30 cellular contexts compared by ENCODE assay signal in the genomic region with DNA sequence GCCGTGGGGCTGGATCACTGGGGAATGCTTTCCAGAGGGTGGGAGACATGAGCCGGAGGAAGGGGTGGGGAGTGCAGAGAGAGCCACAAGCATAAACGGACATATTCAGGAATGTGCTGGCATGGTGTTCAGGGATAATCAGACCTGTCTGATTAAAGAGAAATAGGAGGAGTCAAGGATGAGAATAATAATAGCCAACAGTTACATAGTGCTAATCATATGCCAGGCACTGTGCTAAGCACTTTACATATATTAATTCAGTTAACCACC. TPM values are rescaled to one million over a fixed set of nuclear protein-coding genes. Genes with fewer than 3 reads are reported as not detected.
DNase-seq lines count a peak whose midpoint lies in the region; ATAC-seq, FAIRE-seq and TF ChIP-seq lines count a peak whose summit lies in the region.
"Had no signal": no experiment of that assay in that cellular context is flagged by ENCODE, and none has a peak within 500 bp of the region (broad histone marks: within the 10 kb centered on the region; RNA-seq: fewer than 3 reads in every experiment).

No MANE protein-coding gene starts in this region.

- no peaks in the 10 kb centered on the region for H3K9me2 ChIP-seq in Karpas-422 (replicated peaks; ENCODE audit: insufficient read depth, low read length)

- dilution Hi-C loops in mammary epithelial cell (cut with HindIII; ENCODE audit: low sequenced_read_pairs), result no loop called here

- CTCF ChIA-PET in mammary epithelial cell (lab: Charles Lee; ENCODE audit: low non-redundant PET), result interaction anchor here (0.7 kb wide), 1 partner anchor 240 kb away, joined by 9 read pairs; no protein-coding TSS in a partner anchor
- CTCF ChIA-PET in HepG2 (lab: Yijun Ruan, JAX; ENCODE audit: low intra/inter-chr PET ratio, low total read pairs), result no interaction called here
- CTCF ChIA-PET in naive thymus-derived CD4-positive, alpha-beta T cell (lab: Charles Lee), result no interaction called here

- H3K9ac ChIP-seq in mammary epithelial cell (ENCODE audit: insufficient read depth, low read length), result peak overlapping the region; percentile 84
- H3K9ac ChIP-seq in HepG2 (ENCODE audit: insufficient read depth, low read depth, low read length), result no peak overlapping the region
- H3K9ac ChIP-seq in Karpas-422 (ENCODE audit: low read length), result no peak overlapping the region
- H3K9ac ChIP-seq: BLaER1 had no signal

- DNase-seq in HTR-8/SVneo (ENCODE audit: insufficient read length, low spot score) (no peak), mammary epithelial cell (peak; percentile 35), lower lobe of right lung (no peak), suprapubic skin (ENCODE audit: low spot score in 2 of 2) (no peak), HepG2 (ENCODE audit: low spot score) (no peak), Karpas-422 (no peak), superior temporal gyrus (ENCODE audit: extremely low spot score) (no peak)
- no peak for DNase-seq in naive thymus-derived CD4-positive, alpha-beta T cell
- DNase-seq: ACHN; activated CD8-positive, alpha-beta memory T cell treated with anti-CD3 and anti-CD28 coated beads, Interleukin-2, amount 50 U/mL, for 4 hours; Caco-2; DND-41; endodermal cell; hippocampal formation; NCI-H1092 treated with DMSO at 0.1 percent for 48 hours; NCI-H2029; NCI-H446 treated with DMSO at 0.1 percent for 48 hours; NK-92 treated with Interleukin-12 subunit alpha and Interleukin-12 subunit beta, amount 100 ng/mL, for 24 hours; stimulated activated CD4-positive, alpha-beta T cell treated with anti-CD3 and anti-CD28 coated beads, Interleukin-4, amount 100 ng/mL, for 1 hour; stimulated activated naive CD8-positive, alpha-beta T cell treated with anti-CD3 and anti-CD28 coated beads, Interleukin-15, Interleukin-2, amounts not matched to agents 100 U/mL and 50 U/mL, for 24 hours; WERI-Rb-1 had no signal

- intact Hi-C loops in mammary epithelial cell (cut with micrococcal nuclease), result loop anchor here (5.0 kb wide), 1 partner anchor 66 kb away; no protein-coding TSS in a partner anchor
- intact Hi-C loops in lower lobe of right lung (cut with DNase I), result no loop called here
- intact Hi-C loops in HepG2 (cut with micrococcal nuclease; ENCODE audit: unreplicated experiment), result no loop called here
- intact Hi-C loops in naive thymus-derived CD4-positive, alpha-beta T cell (cut with micrococcal nuclease), result no loop called here

- no peaks in the 10 kb centered on the region for H3K9me3 ChIP-seq in mammary epithelial cell (replicated peaks; ENCODE audit: insufficient read depth, low read length)
- H3K9me3 ChIP-seq in lower lobe of right lung, result no peaks in the 10 kb centered on the region
- no peaks in the 10 kb centered on the region for H3K9me3 ChIP-seq in suprapubic skin
- H3K9me3 ChIP-seq in HepG2 (ENCODE audit: low read length), result no peaks in the 10 kb centered on the region
- no peaks in the 10 kb centered on the region for H3K9me3 ChIP-seq in Karpas-422 (ENCODE audit: low read length)
- no peaks in the 10 kb centered on the region for H3K9me3 ChIP-seq in naive thymus-derived CD4-positive, alpha-beta T cell (ENCODE audit: control insufficient read depth in 2 of 3, low read length in 3 of 3)
- H3K9me3 ChIP-seq: BLaER1, body of pancreas, Caco-2, spleen had no signal

- in situ Hi-C loops in mammary epithelial cell (cut with MboI; ENCODE audit: low sequenced_read_pairs in 2 of 2), result no loop called here
- in situ Hi-C loops in HepG2 (cut with HindIII; ENCODE audit: extremely low pct_ligation_motif_present, low pct_unique_long_range_greater_than_20kb), result no loop called here

- H3K27me3 ChIP-seq in mammary epithelial cell (ENCODE audit: insufficient read depth, low read length) (no peaks in the 10 kb centered on the region), lower lobe of right lung (ENCODE audit: low read depth) (no peaks in the 10 kb centered on the region), suprapubic skin (no peaks in the 10 kb centered on the region), HepG2 (ENCODE audit: control insufficient read depth in 1 of 2, insufficient read depth in 2 of 2, low read length in 2 of 2) (peaks cover 0 to 32% of the 10 kb centered on the region in 2 experiments; a peak in 2 of 5 replicates), Karpas-422 (ENCODE audit: low read length) (no peaks in the 10 kb centered on the region)
- peaks cover 0 to 11% of the 10 kb centered on the region in 2 donors for H3K27me3 ChIP-seq in naive thymus-derived CD4-positive, alpha-beta T cell (ENCODE audit: control insufficient read depth in 2 of 2, insufficient read depth in 2 of 2, low read length in 2 of 2)
- H3K27me3 ChIP-seq: BLaER1, body of pancreas had no signal

- no peaks in the 10 kb centered on the region for H3K9me3 Mint-ChIP-seq in naive thymus-derived CD4-positive, alpha-beta T cell
- H3K9me3 Mint-ChIP-seq: activated naive CD4-positive, alpha-beta T cell treated with anti-CD3 and anti-CD28 coated beads, Interleukin-2, amount 50 U/mL, for 72 hours; activated T-helper 17 cell treated with anti-CD3 and anti-CD28 coated beads, Interleukin-2, amount 50 U/mL, for 72 hours; endodermal cell had no signal

- TF ChIP-seq POLR2A in suprapubic skin (IDR thresholded peaks at IDR 0.05), result no peak
- no peak for TF ChIP-seq POLR2A in HepG2 (IDR thresholded peaks at IDR 0.05; ENCODE audit: insufficient read depth in 1 of 2, low read depth in 2 of 2, low read length in 2 of 2)

- TF ChIP-seq CTCF in mammary epithelial cell (conservative IDR thresholded peaks at IDR 0.05 in 1 of 2, IDR thresholded peaks at IDR 0.05 in 1 of 2; ENCODE audit: extremely low read depth in 1 of 2, insufficient read depth in 1 of 2, low read depth in 1 of 2, low read length in 2 of 2) (no peak), lower lobe of right lung (IDR thresholded peaks at IDR 0.05) (no peak), suprapubic skin (IDR thresholded peaks at IDR 0.05) (no peak), HepG2 (CRISPR knock-in tag; IDR thresholded peaks at IDR 0.05) (no peak)

- H3K4me3 ChIP-seq in mammary epithelial cell (replicated peaks in 1 of 3; ENCODE audit: insufficient read depth in 1 of 3, low read depth in 2 of 3, low read length in 3 of 3) (peak overlapping the region in 1 of 3 experiments; percentile 21), lower lobe of right lung (no peak overlapping the region), suprapubic skin (no peak overlapping the region), HepG2 (replicated peaks in 1 of 3; ENCODE audit: insufficient read depth in 1 of 3, low read depth in 2 of 3, low read length in 3 of 3) (no peak overlapping the region), Karpas-422 (ENCODE audit: low read length) (no peak overlapping the region)
- H3K4me3 ChIP-seq in naive thymus-derived CD4-positive, alpha-beta T cell (ENCODE audit: low read length), result no peak overlapping the region
- H3K4me3 ChIP-seq: BLaER1, body of pancreas, GM12878, SK-N-MC, spleen had no signal

- ATAC-seq in lower lobe of right lung (no peak), HepG2 (no peak)
- no peak for ATAC-seq in naive thymus-derived CD4-positive, alpha-beta T cell
- ATAC-seq: activated naive CD4-positive, alpha-beta T cell treated with anti-CD3 and anti-CD28 coated beads, Interleukin-2, amount 50 U/mL, for 72 hours; activated T-helper 17 cell treated with anti-CD3 and anti-CD28 coated beads, Interleukin-2, amount 50 U/mL, for 72 hours; body of pancreas; GM12878; stimulated activated naive CD8-positive, alpha-beta T cell treated with anti-CD3 and anti-CD28 coated beads, Interleukin-15, Interleukin-2, amounts not matched to agents 100 U/mL and 50 U/mL, for 24 hours had no signal

- H3K4me3 Mint-ChIP-seq in naive thymus-derived CD4-positive, alpha-beta T cell, result no peak overlapping the region
- H3K4me3 Mint-ChIP-seq: activated T-helper 17 cell treated with anti-CD3 and anti-CD28 coated beads, Interleukin-2, amount 50 U/mL, for 72 hours; endodermal cell had no signal

- H3K36me3 Mint-ChIP-seq in naive thymus-derived CD4-positive, alpha-beta T cell, result no peaks in the 10 kb centered on the region
- H3K36me3 Mint-ChIP-seq: activated naive CD4-positive, alpha-beta T cell treated with anti-CD3 and anti-CD28 coated beads, Interleukin-2, amount 50 U/mL, for 72 hours had no signal

- WGBS in mammary epithelial cell (ENCODE audit: low coverage, missing lambda C conversion rate), result 0% methylated on average over 2 of the region's 3 CpGs
- WGBS in suprapubic skin, result 54% methylated on average over 3 of the region's 3 CpGs
- 46% methylated on average over 3 of the region's 3 CpGs for WGBS in HepG2 (ENCODE audit: low lambda C conversion rate)

- peaks cover 6 to 19% (median 17%) of the 10 kb centered on the region in 7 donors for H3K4me1 Mint-ChIP-seq in naive thymus-derived CD4-positive, alpha-beta T cell

- FAIRE-seq in HTR-8/SVneo (lab: Jason Lieb, UNC), result peak; percentile 38
- no peak for FAIRE-seq in HepG2 (lab: Jason Lieb, UNC)
- FAIRE-seq: colon, GM12878, urothelium cell line had no signal

- H3K36me3 ChIP-seq in mammary epithelial cell (ENCODE audit: insufficient read depth, low read length) (peaks cover 3% of the 10 kb centered on the region), lower lobe of right lung (no peaks in the 10 kb centered on the region), suprapubic skin (no peaks in the 10 kb centered on the region), HepG2 (replicated peaks in 1 of 2; ENCODE audit: control insufficient read depth in 1 of 2, insufficient read depth in 2 of 2, low read length in 2 of 2) (no peaks in the 10 kb centered on the region), Karpas-422 (ENCODE audit: insufficient read depth, low read length) (no peaks in the 10 kb centered on the region)
- H3K36me3 ChIP-seq in naive thymus-derived CD4-positive, alpha-beta T cell (ENCODE audit: control insufficient read depth in 2 of 3, insufficient read depth in 3 of 3, low read length in 3 of 3), result no peaks in the 10 kb centered on the region
- H3K36me3 ChIP-seq: BLaER1, spleen, WERI-Rb-1 had no signal

- H4K20me1 ChIP-seq in mammary epithelial cell (ENCODE audit: insufficient read depth, low read length) (no peaks in the 10 kb centered on the region), HepG2 (ENCODE audit: insufficient read depth, low read length) (no peaks in the 10 kb centered on the region), Karpas-422 (ENCODE audit: insufficient read depth, low read depth, low read length) (no peaks in the 10 kb centered on the region)
- H4K20me1 ChIP-seq: BLaER1 had no signal

- TF ChIP-seq EP300 in suprapubic skin (IDR thresholded peaks at IDR 0.05), result no peak
- no peak for TF ChIP-seq EP300 in HepG2 (IDR thresholded peaks at IDR 0.05; ENCODE audit: low read depth in 2 of 2, low read length in 2 of 2)
- no peak for TF ChIP-seq EP300 in HepG2 (CRISPR knock-in tag; IDR thresholded peaks at IDR 0.05; ENCODE audit: borderline replicate concordance)

- peak overlapping the region; percentile 98 for H3K27ac ChIP-seq in mammary epithelial cell (ENCODE audit: insufficient read depth, low read depth, low read length)
- H3K27ac ChIP-seq in lower lobe of right lung, result peak overlapping the region; percentile 56
- H3K27ac ChIP-seq in suprapubic skin, result peak overlapping the region; percentile 92
- H3K27ac ChIP-seq in HepG2 (ENCODE audit: extremely low read length, insufficient read depth, low read length), result no peak overlapping the region
- H3K27ac ChIP-seq in Karpas-422 (ENCODE audit: low read length), result no peak overlapping the region
- no peak overlapping the region for H3K27ac ChIP-seq in naive thymus-derived CD4-positive, alpha-beta T cell (ENCODE audit: low read depth, low read length)
- H3K27ac ChIP-seq: BLaER1, body of pancreas, SK-N-MC, WERI-Rb-1 had no signal

- H2AFZ ChIP-seq in mammary epithelial cell (ENCODE audit: low read depth, low read length), result no peak overlapping the region
- H2AFZ ChIP-seq in HepG2 (ENCODE audit: low read length), result no peak overlapping the region
- no peak overlapping the region for H2AFZ ChIP-seq in Karpas-422 (ENCODE audit: low read length)

- H3K27ac Mint-ChIP-seq in naive thymus-derived CD4-positive, alpha-beta T cell, result no peak overlapping the region
- H3K27ac Mint-ChIP-seq: activated naive CD4-positive, alpha-beta T cell treated with anti-CD3 and anti-CD28 coated beads, Interleukin-2, amount 50 U/mL, for 72 hours; activated T-helper 17 cell treated with anti-CD3 and anti-CD28 coated beads, Interleukin-2, amount 50 U/mL, for 72 hours; endodermal cell had no signal

- peaks cover 88% of the 10 kb centered on the region for H3K4me1 ChIP-seq in mammary epithelial cell (ENCODE audit: insufficient read depth, low read length)
- H3K4me1 ChIP-seq in lower lobe of right lung, result peaks cover 66% of the 10 kb centered on the region
- peaks cover 83% of the 10 kb centered on the region for H3K4me1 ChIP-seq in suprapubic skin
- peaks cover 36% of the 10 kb centered on the region for H3K4me1 ChIP-seq in HepG2 (ENCODE audit: insufficient read depth, low read length)
- H3K4me1 ChIP-seq in Karpas-422 (ENCODE audit: low read length), result no peaks in the 10 kb centered on the region
- peaks cover 0 to 21% of the 10 kb centered on the region in 2 donors for H3K4me1 ChIP-seq in naive thymus-derived CD4-positive, alpha-beta T cell (ENCODE audit: control insufficient read depth in 2 of 2, insufficient read depth in 2 of 2, low read length in 2 of 2)
- H3K4me1 ChIP-seq: body of pancreas had no signal

- H3K27me3 Mint-ChIP-seq in naive thymus-derived CD4-positive, alpha-beta T cell, result peaks cover 0 to 36% (median 4%) of the 10 kb centered on the region in 5 donors

- H3K4me2 ChIP-seq in mammary epithelial cell (ENCODE audit: insufficient read depth, low read depth, low read length) (peak overlapping the region; percentile 77), HepG2 (ENCODE audit: low read depth, low read length) (no peak overlapping the region), Karpas-422 (ENCODE audit: low read depth, low read length, poor library complexity, severe bottlenecking) (no peak overlapping the region)
- H3K4me2 ChIP-seq: BLaER1 had no signal

- POLR2A ChIA-PET in HepG2 (lab: Yijun Ruan, JAX), result no interaction called here
- POLR2A ChIA-PET in naive thymus-derived CD4-positive, alpha-beta T cell (lab: Charles Lee), result no interaction called here

- H3K79me2 ChIP-seq in mammary epithelial cell (ENCODE audit: insufficient read depth, low read length) (peaks cover 46% of the 10 kb centered on the region), HepG2 (ENCODE audit: insufficient read depth, low read length) (no peaks in the 10 kb centered on the region), Karpas-422 (ENCODE audit: low read length) (no peaks in the 10 kb centered on the region)

- no TSS peak for BruUV-seq in mammary epithelial cell (replicated peaks; lab: Mats Ljungman, UMichigan)
- no TSS peak for BruUV-seq in HepG2 (replicated peaks; lab: Mats Ljungman, UMichigan)

- no peak for TF ChIP-seq RAD21 in HepG2 (CRISPR knock-in tag; IDR thresholded peaks at IDR 0.05)

RNA-seq across cellular contexts. Expression of gene LTBP2, which starts 43.7 kb away (rescaled TPM):
- 100 to 1,000 TPM; 104 to 322 TPM for total RNA-seq in mammary epithelial cell
- polyA plus RNA-seq in mammary epithelial cell, result 56.3 TPM
- polyA minus RNA-seq in mammary epithelial cell, result 131 TPM
- total RNA-seq in lower lobe of right lung, result 39.5 TPM
- 10 to 100 TPM; 19.6 to 36.0 (median 26.2) TPM for total RNA-seq in suprapubic skin
- total RNA-seq in HepG2 (2016; rRNA removed; fragmentation: Illumina TruSeq; extraction: Trizol), result 0.18 and 0.20 TPM in 2 replicates
- 0.09 TPM in 1 of 2 replicates, not detected in the other for total RNA-seq in HepG2 (2016; cell fraction: cytosol; rRNA removed; fragmentation: Illumina TruSeq; extraction: Trizol; ENCODE audit: low read depth)
- 0.10 and 0.41 TPM in 2 replicates for total RNA-seq in HepG2 (2016; cell fraction: insoluble cytoplasmic fraction; rRNA removed; fragmentation: Illumina TruSeq; extraction: Trizol)
- total RNA-seq in HepG2 (2016; cell fraction: membrane; rRNA removed; fragmentation: Illumina TruSeq; extraction: Trizol), result 0.06 TPM in 1 of 2 replicates, not detected in the other
- total RNA-seq in HepG2 (2016; cell fraction: nucleus; rRNA removed; fragmentation: Illumina TruSeq; extraction: Trizol), result 0.28 and 0.84 TPM in 2 replicates
- polyA plus RNA-seq in HepG2 (2011; rRNA removed), result 0.41 and 0.46 TPM in 2 replicates
- polyA plus RNA-seq in HepG2 (2011; cell fraction: cytosol; rRNA removed), result 0.32 and 0.35 TPM in 2 replicates
- polyA plus RNA-seq in HepG2 (2011; cell fraction: nucleus; rRNA removed), result 1.4 and 1.5 TPM in 2 replicates
- polyA plus RNA-seq in HepG2 (2012), result 0.27 and 0.68 TPM in 2 replicates
- 0.06 TPM in 1 of 2 replicates, not detected in the other for polyA plus RNA-seq in HepG2 (2016; cell fraction: cytosol; fragmentation: Illumina TruSeq; extraction: Trizol; ENCODE audit: low read depth)
- polyA plus RNA-seq in HepG2 (2016; cell fraction: insoluble cytoplasmic fraction; fragmentation: Illumina TruSeq; extraction: Trizol; ENCODE audit: low read depth), result 0.12 and 0.17 TPM in 2 replicates
- polyA plus RNA-seq in HepG2 (2016; cell fraction: membrane; fragmentation: Illumina TruSeq; extraction: Trizol; ENCODE audit: low read depth), result 0.07 and 0.09 TPM in 2 replicates
- polyA plus RNA-seq in HepG2 (2016; cell fraction: nucleus; fragmentation: Illumina TruSeq; extraction: Trizol; ENCODE audit: insufficient read depth, low read depth), result 0.64 and 0.72 TPM in 2 replicates
- polyA minus RNA-seq in HepG2 (2011; rRNA and poly(A)+ RNA removed; ENCODE audit: low replicate concordance), result 0.44 and 1.1 TPM in 2 replicates
- 0.35 and 0.89 TPM in 2 replicates for polyA minus RNA-seq in HepG2 (2011; cell fraction: cytosol; rRNA and poly(A)+ RNA removed)
- polyA minus RNA-seq in HepG2 (2011; cell fraction: nucleus; rRNA and poly(A)+ RNA removed), result 0.52 and 0.99 TPM in 2 replicates
- total RNA-seq in Karpas-422 (2014; rRNA removed; shearing (Covaris generic); ENCODE audit: low replicate concordance), result 0.04 TPM in 1 of 2 replicates, not detected in the other
- 1 to 10 TPM in 1 of 5 experiments, under 1 TPM in 4; 0.17 to 1.1 (median 0.58) TPM for total RNA-seq in naive thymus-derived CD4-positive, alpha-beta T cell
- under 1 TPM; 0.07 to 0.22 TPM for polyA plus RNA-seq in naive thymus-derived CD4-positive, alpha-beta T cell

Comparison
In these comparisons a context has a peak if more than half of its experiments do, and no peak if none do; other contexts are left out.
1. H3K27ac ChIP-seq: peak in mammary epithelial cell (single experiment), lower lobe of right lung (single experiment) and suprapubic skin (single experiment); none in HepG2 (single experiment), Karpas-422 (single experiment) and naive thymus-derived CD4-positive, alpha-beta T cell (single experiment).
2. RNA of gene LTBP2, which starts 43.7 kb away (total RNA-seq): 104 to 322 TPM in mammary epithelial cell, 39.5 TPM in lower lobe of right lung (single experiment) and 19.6 to 36.0 TPM in suprapubic skin; 0.17 to 1.1 TPM in naive thymus-derived CD4-positive, alpha-beta T cell, 0.06 to 0.84 TPM in HepG2 and 0.04 TPM in Karpas-422; every median in the first group is over 10 times any median in the second.